24 cellular contexts compared by ENCODE assay signal in the genomic region with DNA sequence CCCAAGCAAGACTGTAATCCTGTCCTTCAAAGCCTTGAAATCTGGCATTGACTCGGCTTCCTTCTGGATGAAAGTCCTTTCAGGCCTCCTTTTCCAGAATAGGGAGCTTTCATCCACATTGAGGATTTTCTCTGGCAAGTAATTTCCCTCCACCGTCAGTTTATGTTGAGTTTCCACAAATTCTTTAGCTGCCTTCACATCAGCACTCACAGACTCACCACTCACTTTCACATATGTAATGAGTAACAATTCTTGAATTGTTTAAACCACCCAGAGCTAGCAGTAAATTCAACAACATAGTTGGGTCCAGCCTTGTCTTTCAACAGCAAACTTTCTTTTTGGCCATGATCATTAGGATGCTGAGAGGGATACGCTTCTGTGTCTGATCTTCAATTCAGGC.
DNase-seq lines count a peak whose midpoint lies in the region; ATAC-seq and TF ChIP-seq lines count a peak whose summit lies in the region.
"Had no signal": no experiment of that assay in that cellular context is flagged by ENCODE, and none has a peak within 500 bp of the region (broad histone marks: within the 10 kb centered on the region; RNA-seq: fewer than 3 reads in every experiment).

No MANE protein-coding gene starts in this region.

- H4K91ac ChIP-seq in IMR-90 (ENCODE audit: insufficient read depth, low read depth, low read length): 0 out of 2 replicates have a peak overlapping the region, but pooled peaks have one; percentile 1

- ATAC-seq in IMR-90 (ENCODE audit: low read depth) (peak; percentile 69), WTC11 (no peak), aorta (ENCODE audit: low FRiP score) (no peak), upper lobe of left lung (ENCODE audit: low FRiP score in 2 of 2) (no peak)
- ATAC-seq: A549 had no signal

- H3K9me3 Mint-ChIP-seq in WTC11: peaks cover 30% of the 10 kb centered on the region

- WGBS in GM23248 (ENCODE audit: low coverage in 1 of 2, low lambda C conversion rate in 2 of 2, missing lambda C conversion rate in 2 of 2), 2 experiments: 33 to 48% methylated on average over 3 of the region's 3 CpGs
- WGBS in IMR-90 (ENCODE audit: extremely low coverage in 2 of 2, insufficient read length in 1 of 2), 2 experiments: 14% methylated on average over 1 of the region's 3 CpGs; no CpG with 5 or more reads in 1 of the 2 experiments
- 49 to 58% methylated on average over 3 of the region's 3 CpGs for WGBS in aorta, 2 donors
- WGBS in upper lobe of left lung, 2 donors: 78 to 88% methylated on average over 3 of the region's 3 CpGs

- H3K4me3 Mint-ChIP-seq in WTC11: no peak overlapping the region
- H3K4me3 Mint-ChIP-seq: B cell; CD14-positive monocyte; CD4-positive, alpha-beta memory T cell; CD4-positive, CD25-positive, alpha-beta regulatory T cell; CD8-positive, alpha-beta memory T cell had no signal

- BruUV-seq in IMR-90 (replicated peaks; lab: Mats Ljungman, UMichigan): no TSS peak

- H3K79me1 ChIP-seq in IMR-90 (ENCODE audit: low read depth in 1 of 2, low read length in 2 of 2): no peaks in the 10 kb centered on the region

- H3K4me2 ChIP-seq in GM23248 (ENCODE audit: unreplicated experiment) (peak overlapping the region; percentile 34), IMR-90 (ENCODE audit: low read depth, low read length) (peak overlapping the region; percentile 12; the same call in 1 of the 2 replicates)
- H3K4me2 ChIP-seq: A549; BLaER1 treated with 17β-estradiol and CSF1 and Interleukin-3, amounts not matched to agents 10 nM and 100 nM had no signal

- 0 out of 2 replicates have a peak overlapping the region, but pooled peaks have one; percentile 6 for H3K27ac Mint-ChIP-seq in WTC11
- H3K27ac Mint-ChIP-seq: B cell; CD4-positive, alpha-beta memory T cell; CD4-positive, CD25-positive, alpha-beta regulatory T cell had no signal

- peaks cover 12% of the 10 kb centered on the region for H3K4me1 ChIP-seq in GM23248 (ENCODE audit: insufficient read depth)
- peaks cover 3% of the 10 kb centered on the region; the same call in 1 of the 2 replicates for H3K4me1 ChIP-seq in IMR-90 (ENCODE audit: control insufficient read depth, insufficient read depth, low read length)
- H3K4me1 ChIP-seq in aorta (ENCODE audit: control insufficient read depth in 1 of 2, insufficient read depth in 2 of 2, low read length in 2 of 2): no peaks in the 10 kb centered on the region
- H3K4me1 ChIP-seq in upper lobe of left lung: peaks cover 0 to 11% (median 5%) of the 10 kb centered on the region in 4 donors
- H3K4me1 ChIP-seq in tibial artery: no peaks in the 10 kb centered on the region

- H4K20me1 ChIP-seq in GM23248 (ENCODE audit: insufficient read depth): no peaks in the 10 kb centered on the region
- H4K20me1 ChIP-seq in IMR-90 (ENCODE audit: insufficient read depth, low read length): no peaks in the 10 kb centered on the region
- H4K20me1 ChIP-seq: BLaER1 treated with 17β-estradiol and CSF1 and Interleukin-3, amounts not matched to agents 10 nM and 100 nM had no signal

- no peak overlapping the region for H3K23ac ChIP-seq in IMR-90 (ENCODE audit: low read depth, low read length)

- H3K9me1 ChIP-seq in IMR-90 (ENCODE audit: insufficient read depth, low read length): no peaks in the 10 kb centered on the region

- H3K56ac ChIP-seq in IMR-90 (ENCODE audit: extremely low read depth, insufficient read depth, low read length): no peak overlapping the region

- no peak overlapping the region for H2BK15ac ChIP-seq in IMR-90 (ENCODE audit: low read depth, low read length)

- H3K27me3 ChIP-seq in GM23248 (replicated peaks; ENCODE audit: insufficient read depth): peaks cover 4% of the 10 kb centered on the region; the same call in 1 of the 2 replicates
- peaks cover 10% of the 10 kb centered on the region for H3K27me3 ChIP-seq in IMR-90 (ENCODE audit: control insufficient read depth, insufficient read depth, low read length)
- H3K27me3 ChIP-seq in aorta (ENCODE audit: control insufficient read depth in 1 of 2, insufficient read depth in 2 of 2, low read length in 1 of 2): no peaks in the 10 kb centered on the region
- H3K27me3 ChIP-seq in upper lobe of left lung: no peaks in the 10 kb centered on the region
- H3K27me3 ChIP-seq in tibial artery: no peaks in the 10 kb centered on the region
- H3K27me3 ChIP-seq: BLaER1 treated with 17β-estradiol and CSF1 and Interleukin-3, amounts not matched to agents 10 nM and 100 nM had no signal

- 0 out of 2 replicates have a peak overlapping the region, but pooled peaks have one; percentile 0 for H2BK20ac ChIP-seq in IMR-90 (ENCODE audit: low read depth, low read length)

- H3K4me3 ChIP-seq in GM23248 (no peak overlapping the region), IMR-90 (ENCODE audit: insufficient read depth, low read depth, low read length) (no peak overlapping the region), aorta (ENCODE audit: low read length in 2 of 2) (no peak overlapping the region), upper lobe of left lung (no peak overlapping the region), tibial artery (no peak overlapping the region)
- H3K4me3 ChIP-seq: A549; BLaER1 treated with 17β-estradiol and CSF1 and Interleukin-3, amounts not matched to agents 10 nM and 100 nM had no signal

- TF ChIP-seq CTCF in C4-2B (conservative IDR thresholded peaks at IDR 0.05) (no peak), IMR-90 (conservative IDR thresholded peaks at IDR 0.05; ENCODE audit: low read depth, low read length) (no peak), WTC11 (IDR thresholded peaks at IDR 0.05) (no peak), upper lobe of left lung (IDR thresholded peaks at IDR 0.05) (no peak), tibial artery (IDR thresholded peaks at IDR 0.05) (no peak)

- CTCF ChIA-PET in IMR-90 (lab: Yijun Ruan, JAX) (interaction anchor here (1.1 kb wide), 1 partner anchor 12 kb away, joined by 3 read pairs; no protein-coding TSS in a partner anchor), WTC11 (lab: Charles Lee) (interaction anchor here (1.3 to 1.6 kb wide), 2 partner anchors 126 to 151 kb away, joined by 3 to 4 read pairs; no protein-coding TSS in a partner anchor)

- peak; percentile 51 for DNase-seq in GM23248
- no peak for DNase-seq in IMR-90
- no peak for DNase-seq in WTC11 (ENCODE audit: low spot score)
- DNase-seq in aorta: no peak
- no peak for DNase-seq in upper lobe of left lung
- no peak for DNase-seq in tibial artery
- DNase-seq in superior temporal gyrus (ENCODE audit: extremely low spot score): no peak
- DNase-seq: AML-193; CD4-positive, alpha-beta memory T cell; CD4-positive, CD25-positive, alpha-beta regulatory T cell; CD8-positive, alpha-beta memory T cell; COR-L47; DMS 273 treated with DMSO at 0.1 percent for 48 hours; DMS153; DMS53; DMS79; DND-41; GF-D8 had no signal

- dilution Hi-C loops in IMR-90 (cut with HindIII; ENCODE audit: low sequenced_read_pairs, unreplicated experiment): no loop called here

- H2AK5ac ChIP-seq in IMR-90 (ENCODE audit: low read depth, low read length): no peak overlapping the region

- H3K9ac ChIP-seq in GM23248: no peak overlapping the region
- no peak overlapping the region for H3K9ac ChIP-seq in IMR-90 (ENCODE audit: low read depth, low read length)
- H3K9ac ChIP-seq: BLaER1 treated with 17β-estradiol and CSF1 and Interleukin-3, amounts not matched to agents 10 nM and 100 nM had no signal

- no peak overlapping the region for H3K14ac ChIP-seq in IMR-90 (replicated peaks; ENCODE audit: low read depth, low read length)

- intact Hi-C loops in IMR-90 (cut with micrococcal nuclease) (no loop called here), aorta (cut with DNase I) (no loop called here), tibial artery (cut with DNase I; ENCODE audit: low total_unique reads) (no loop called here)

- TF ChIP-seq EP300 in upper lobe of left lung (IDR thresholded peaks at IDR 0.05): no peak

- 0 out of 2 replicates have a peak overlapping the region, but pooled peaks have one; percentile 1 for H2AFZ ChIP-seq in GM23248
- no peak overlapping the region for H2AFZ ChIP-seq in IMR-90 (replicated peaks; ENCODE audit: low read length, poor library complexity)

- no peaks in the 10 kb centered on the region for H3K9me3 ChIP-seq in GM23248 (ENCODE audit: low read depth)
- H3K9me3 ChIP-seq in IMR-90 (ENCODE audit: control insufficient read depth, insufficient read depth, low read length): peaks cover 6% of the 10 kb centered on the region
- peaks cover 8% of the 10 kb centered on the region for H3K9me3 ChIP-seq in aorta (ENCODE audit: control insufficient read depth, low read length)
- H3K9me3 ChIP-seq in upper lobe of left lung: peaks cover 0 to 7% (median 0%) of the 10 kb centered on the region in 4 donors
- H3K9me3 ChIP-seq in tibial artery: peaks cover 0 to 7% (median 0%) of the 10 kb centered on the region in 3 donors
- H3K9me3 ChIP-seq: A549 had no signal

- H3K4ac ChIP-seq in IMR-90 (ENCODE audit: low read depth, low read length): no peak overlapping the region

- in situ Hi-C loops in GM23248 (cut with MboI) (no loop called here), IMR-90 (cut with MboI; ENCODE audit: low sequenced_read_pairs) (no loop called here)

- H3K36me3 ChIP-seq in GM23248 (ENCODE audit: low read depth) (no peaks in the 10 kb centered on the region), IMR-90 (ENCODE audit: control insufficient read depth, insufficient read depth, low read length) (no peaks in the 10 kb centered on the region), aorta (ENCODE audit: control insufficient read depth in 1 of 2, insufficient read depth in 2 of 2, low read length in 1 of 2) (no peaks in the 10 kb centered on the region), upper lobe of left lung (no peaks in the 10 kb centered on the region), tibial artery (no peaks in the 10 kb centered on the region)

- peak overlapping the region; percentile 51; the same call in 1 of the 2 replicates for H3K18ac ChIP-seq in IMR-90 (ENCODE audit: low read depth, low read length)

- TF ChIP-seq POLR2A in IMR-90 (IDR thresholded peaks at IDR 0.05; ENCODE audit: low read depth, low read length) (no peak), upper lobe of left lung (IDR thresholded peaks at IDR 0.05) (no peak)

- no peaks in the 10 kb centered on the region for H3K79me2 ChIP-seq in GM23248 (ENCODE audit: insufficient read depth)

- H2BK5ac ChIP-seq in IMR-90 (ENCODE audit: low read depth, low read length, poor library complexity, severe bottlenecking): no peak overlapping the region

- H3K27ac ChIP-seq in C4-2B (peak overlapping the region; percentile 62), GM23248 (peak overlapping the region; percentile 39), IMR-90 (ENCODE audit: insufficient read depth, low read length) (peak overlapping the region; percentile 93; the same call in 1 of the 2 replicates), aorta (ENCODE audit: low read depth in 1 of 2, low read length in 2 of 2) (no peak overlapping the region), upper lobe of left lung (no peak overlapping the region), tibial artery (no peak overlapping the region)
- H3K27ac ChIP-seq: 22Rv1; A549; BLaER1 treated with 17β-estradiol and CSF1 and Interleukin-3, amounts not matched to agents 10 nM and 100 nM had no signal

- H3K27me3 Mint-ChIP-seq in WTC11 (ENCODE audit: low read depth): peaks cover 7% of the 10 kb centered on the region; the same call in 1 of the 2 replicates
- H3K27me3 Mint-ChIP-seq: B cell; CD8-positive, alpha-beta memory T cell had no signal

- no peak overlapping the region for H2BK120ac ChIP-seq in IMR-90 (ENCODE audit: low read depth, low read length)

- POLR2A ChIA-PET in IMR-90 (lab: Charles Lee; ENCODE audit: unreplicated experiment) (no interaction called here), WTC11 (lab: Charles Lee) (no interaction called here)

- peaks cover 19% of the 10 kb centered on the region for H3K36me3 Mint-ChIP-seq in WTC11
- H3K36me3 Mint-ChIP-seq: CD4-positive, CD25-positive, alpha-beta regulatory T cell had no signal

- H2AK9ac ChIP-seq in IMR-90 (replicated peaks; ENCODE audit: low read depth, low read length, poor library complexity): no peak overlapping the region

- no peaks in the 10 kb centered on the region for H3K9me2 ChIP-seq in GM23248 (ENCODE audit: insufficient read depth)

- TF ChIP-seq RAD21 in IMR-90 (IDR thresholded peaks at IDR 0.05; ENCODE audit: low read length): no peak

- H4K8ac ChIP-seq in IMR-90 (ENCODE audit: low read depth in 2 of 2, low read length in 2 of 2): no peak overlapping the region

- H3F3A ChIP-seq in GM23248 (ENCODE audit: insufficient read depth): 0 out of 2 replicates have a peak, but pooled peaks cover 14% of the 10 kb centered on the region

- peaks cover 5% of the 10 kb centered on the region for H3K4me1 Mint-ChIP-seq in WTC11
- H3K4me1 Mint-ChIP-seq: CD4-positive, alpha-beta memory T cell; CD4-positive, CD25-positive, alpha-beta regulatory T cell had no signal

- H4K5ac ChIP-seq in IMR-90 (ENCODE audit: low read depth, low read length): peak overlapping the region; percentile 25; the same call in 1 of the 2 replicates

Comparison
In these comparisons a context has a peak if more than half of its experiments do, and no peak if none do; other contexts are left out.
1. H3K27ac ChIP-seq: peak in C4-2B (single experiment), GM23248 (single experiment) and IMR-90 (single experiment); none in aorta (0 of 2), upper lobe of left lung (0 of 4) and tibial artery (0 of 2).